Comparison of ENCODE assay signal across 8 cellular contexts in the genomic region with DNA sequence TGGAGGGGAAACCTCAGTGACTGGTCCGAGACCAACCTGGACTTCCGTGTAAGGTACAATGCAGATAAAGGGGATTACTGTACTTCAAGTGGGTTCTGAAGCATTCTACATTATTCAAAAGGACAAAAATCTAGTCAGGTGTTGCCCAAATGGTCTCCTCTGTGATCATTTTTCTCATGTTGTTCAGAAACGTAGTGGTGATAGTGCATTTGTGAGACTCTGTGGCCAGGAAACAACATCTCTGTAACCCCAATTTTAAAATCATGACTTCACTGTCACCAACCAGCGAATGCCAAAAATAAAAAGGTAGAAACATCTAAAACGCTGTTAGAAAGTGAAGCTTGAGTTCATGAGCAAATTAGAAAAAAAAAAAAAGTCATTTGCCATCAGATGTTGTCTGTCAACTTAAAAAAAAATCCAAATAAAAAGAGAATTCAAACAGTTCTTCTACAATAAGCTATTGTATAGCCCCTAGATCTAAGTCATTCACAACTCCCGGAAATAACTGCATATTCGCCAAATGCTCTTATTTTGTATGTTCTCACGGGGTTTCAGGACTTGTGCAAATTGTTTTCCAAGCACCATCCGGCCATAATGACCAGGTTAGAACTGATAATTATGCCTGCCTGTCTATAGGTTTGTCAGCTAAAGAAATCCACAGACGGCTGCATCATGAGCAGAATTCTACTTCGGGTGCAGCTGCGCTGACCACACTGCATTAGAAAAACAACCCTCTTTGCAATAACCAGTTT.
DNase-seq lines count a peak whose midpoint lies in the region; ATAC-seq, FAIRE-seq and TF ChIP-seq lines count a peak whose summit lies in the region.

No MANE protein-coding gene starts in this region.

- H3K27me3 ChIP-seq in Loucy (ENCODE audit: insufficient read depth, low read length, poor library complexity, severe bottlenecking) (no peaks in the 10 kb centered on the region), layer of hippocampus (ENCODE audit: control insufficient read depth, insufficient read depth, low read length) (no peaks in the 10 kb centered on the region)

- H4K20me1 ChIP-seq in Loucy (ENCODE audit: insufficient read depth, low read length, poor library complexity, severe bottlenecking) = peaks cover 18% of the 10 kb centered on the region

- no peak for DNase-seq in GM12891 (ENCODE audit: insufficient read length, low spot score)
- no peak for DNase-seq in NCI-H345 (lab: John Stamatoyannopoulos, UW)
- DNase-seq in NCI-H1105 treated with DMSO at 0.1 percent for 48 hours (lab: John Stamatoyannopoulos, UW) = no peak
- DNase-seq in DMS53 (lab: John Stamatoyannopoulos, UW) = no peak
- DNase-seq in AG08395 (ENCODE audit: low spot score) = no peak

- H3K27ac ChIP-seq in layer of hippocampus (ENCODE audit: low read depth, low read length) = peak overlapping the region; percentile 56

- TF ChIP-seq POLR2A in GM12891 (IDR thresholded peaks at IDR 0.05; ENCODE audit: low read depth, low read length) = no peak

- FAIRE-seq in GM12891 (lab: Jason Lieb, UNC) = peak; percentile 87

- H3K4me3 ChIP-seq in Loucy (ENCODE audit: low read length, poor library complexity, severe bottlenecking) = peak overlapping the region; percentile 69

- H3F3A ChIP-seq in Loucy (ENCODE audit: low read depth) = peaks cover 14% of the 10 kb centered on the region

- no peaks in the 10 kb centered on the region for H3K9me3 ChIP-seq in Loucy (ENCODE audit: insufficient read depth, low read depth, low read length)

- H3K9me2 ChIP-seq in Loucy (replicated peaks; ENCODE audit: low read depth, low read length) = no peaks in the 10 kb centered on the region

- no peak overlapping the region for H2AFZ ChIP-seq in Loucy (ENCODE audit: low read length)

- peaks cover 85% of the 10 kb centered on the region for H3K79me2 ChIP-seq in Loucy (ENCODE audit: insufficient read depth, low read length)

- peak overlapping the region; percentile 89 for H3K4me2 ChIP-seq in Loucy (ENCODE audit: low read depth, low read length, poor library complexity, severe bottlenecking)

- peak overlapping the region; percentile 63 for H3K9ac ChIP-seq in Loucy (ENCODE audit: low read depth, low read length, poor library complexity, severe bottlenecking)

- H3K36me3 ChIP-seq in Loucy (ENCODE audit: insufficient read depth, low read length) = no peaks in the 10 kb centered on the region

- ATAC-seq in GM21717 (IDR thresholded peaks at IDR 0.05; ENCODE audit: unreplicated experiment) = peak; percentile 62

- TF ChIP-seq CTCF in Loucy (conservative IDR thresholded peaks at IDR 0.05; ENCODE audit: low read length) = no peak

- H3K4me1 ChIP-seq in Loucy (ENCODE audit: insufficient read depth, low read length, poor library complexity, severe bottlenecking) = peaks cover 60% of the 10 kb centered on the region

TF ChIP-seq in GM12891, 5 proteins besides CTCF, POLR2A, EP300 and RAD21:
- TF ChIP-seq POU2F2 (IDR thresholded peaks at IDR 0.05; ENCODE audit: low read depth, low read length) = no peak; the same call in none of the 2 replicates
- TF ChIP-seq POLR2AphosphoS5 (IDR thresholded peaks at IDR 0.05; ENCODE audit: low read depth, low read length) = peak; percentile 1; the same call in 1 of the 2 replicates
- no peak for TF ChIP-seq PAX5 (IDR thresholded peaks at IDR 0.05; ENCODE audit: insufficient read depth, low read length, severe bottlenecking)
- TF ChIP-seq TAF1 (IDR thresholded peaks at IDR 0.05; ENCODE audit: low read depth, low read length) = peak; percentile 59; the same call in 1 of the 2 replicates
- TF ChIP-seq SPI1 (IDR thresholded peaks at IDR 0.05; ENCODE audit: low read depth, low read length) = peak; percentile 62
